Comparison of ENCODE assay signal across 8 cellular contexts in the genomic region with DNA sequence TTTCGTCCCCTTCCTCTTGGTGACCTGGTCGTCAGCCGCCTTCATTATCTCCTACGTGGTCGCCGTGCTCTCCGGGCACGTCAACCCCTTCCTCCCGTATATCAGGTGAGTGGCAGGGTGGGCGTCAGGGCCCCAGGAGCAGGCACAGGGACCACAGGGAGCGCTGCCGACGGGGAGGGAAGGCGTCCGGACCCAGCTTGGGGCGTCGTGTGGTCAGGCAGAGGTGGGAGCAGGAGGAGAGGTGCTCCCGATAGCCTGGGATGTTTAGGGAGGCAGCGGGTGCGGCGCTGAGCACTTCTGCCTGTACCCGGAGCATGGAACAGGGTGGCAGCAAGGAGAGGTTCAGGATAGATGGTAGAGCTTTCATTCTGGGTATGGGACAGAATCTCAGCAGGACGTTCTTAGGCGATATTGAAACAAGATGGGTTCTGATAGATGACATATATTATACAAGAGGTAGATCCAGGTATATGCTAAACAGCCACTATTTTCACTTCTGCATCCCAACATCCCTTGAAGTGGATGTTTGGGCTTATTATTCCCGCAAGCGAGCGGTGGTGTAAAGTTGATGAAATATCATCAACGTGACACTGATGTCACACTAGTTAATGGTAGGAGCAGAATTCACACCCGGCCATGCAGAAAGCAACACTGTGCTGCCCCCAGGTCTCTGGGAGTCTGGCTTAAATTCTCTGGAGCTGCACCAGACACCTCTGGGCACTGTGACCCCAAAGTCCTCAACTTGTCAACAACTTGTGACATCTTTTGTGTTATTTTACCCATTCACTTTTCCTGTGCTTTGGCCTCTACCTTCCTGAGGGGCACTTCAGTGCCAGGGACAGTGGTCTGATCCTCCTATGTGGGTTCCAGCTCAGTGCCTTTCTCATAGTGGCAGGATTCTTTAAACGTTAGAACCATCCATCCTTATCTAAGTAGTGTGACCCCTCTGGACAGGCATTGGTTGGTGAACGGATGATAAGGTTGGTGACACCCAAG. TPM values are rescaled to one million over a fixed set of nuclear protein-coding genes. Genes with fewer than 3 reads are reported as not detected.
DNase-seq lines count a peak whose midpoint lies in the region; ATAC-seq, FAIRE-seq and TF ChIP-seq lines count a peak whose summit lies in the region.

No MANE protein-coding gene starts in this region.

- H3K79me2 ChIP-seq in OCI-LY3 (ENCODE audit: low read length) = peaks cover 59% of the 10 kb centered on the region

- no peak for TF ChIP-seq CTCF in OCI-LY3 (IDR thresholded peaks at IDR 0.05; ENCODE audit: low read depth, low read length)
- no peak for TF ChIP-seq CTCF in bronchial epithelial cell (IDR thresholded peaks at IDR 0.05; ENCODE audit: insufficient read depth, low read length, severe bottlenecking)
- TF ChIP-seq CTCF in left lung (IDR thresholded peaks at IDR 0.05) = peak in 1 of 2 donors; percentile 2

- intact Hi-C loops in left lung (cut with DNase I) = no loop called here

- no peak overlapping the region for H2AFZ ChIP-seq in OCI-LY3 (ENCODE audit: low read depth, low read length)

- peak overlapping the region; percentile 92 for H3K4me2 ChIP-seq in OCI-LY3 (ENCODE audit: low read length)

- no peaks in the 10 kb centered on the region for H3K9me3 ChIP-seq in OCI-LY3 (ENCODE audit: insufficient read depth, low read length)
- H3K9me3 ChIP-seq in left lung = no peaks in the 10 kb centered on the region
- no peaks in the 10 kb centered on the region for H3K9me3 ChIP-seq in thymus (ENCODE audit: control insufficient read depth)

- H3K36me3 ChIP-seq in OCI-LY3 (replicated peaks; ENCODE audit: low read depth, low read length) (peaks cover 33% of the 10 kb centered on the region), bronchial epithelial cell (ENCODE audit: control insufficient read depth, insufficient read depth, low read length) (no peaks in the 10 kb centered on the region), left lung (peaks cover 0 to 16% of the 10 kb centered on the region in 2 donors), thymus (ENCODE audit: control insufficient read depth, insufficient read depth) (no peaks in the 10 kb centered on the region)

- H3K4me1 ChIP-seq in OCI-LY3 (ENCODE audit: low read length) (peaks cover 56% of the 10 kb centered on the region), left lung (peaks cover 13 to 73% of the 10 kb centered on the region in 2 donors), thymus (ENCODE audit: control insufficient read depth, insufficient read depth, low read length) (peaks cover 4% of the 10 kb centered on the region)

- H3K27ac ChIP-seq in OCI-LY3 (ENCODE audit: low read length) = peak overlapping the region; percentile 84
- peak overlapping the region; percentile 99 for H3K27ac ChIP-seq in left lung
- peak overlapping the region; percentile 89 for H3K27ac ChIP-seq in thymus (ENCODE audit: low read depth)

- FAIRE-seq in bronchial epithelial cell (lab: Jason Lieb, UNC) = no peak

- H3K4me3 ChIP-seq in OCI-LY3 (ENCODE audit: low read length) = peak overlapping the region; percentile 84
- H3K4me3 ChIP-seq in bronchial epithelial cell (ENCODE audit: low read depth, low read length) = peak overlapping the region; percentile 89
- H3K4me3 ChIP-seq in left lung = peak overlapping the region; percentile 65 to 67
- peak overlapping the region; percentile 67 for H3K4me3 ChIP-seq in thymus (ENCODE audit: low read length)

- peak; percentile 20 for ATAC-seq in HG02678 (IDR thresholded peaks at IDR 0.05; ENCODE audit: unreplicated experiment)
- peak; percentile 8 for ATAC-seq in left lung

- H3K27me3 ChIP-seq in OCI-LY3 (ENCODE audit: low read depth, low read length) (no peaks in the 10 kb centered on the region), bronchial epithelial cell (ENCODE audit: control insufficient read depth, insufficient read depth, low read length) (no peaks in the 10 kb centered on the region), left lung (no peaks in the 10 kb centered on the region), thymus (ENCODE audit: control insufficient read depth, insufficient read depth) (peaks cover 4% of the 10 kb centered on the region)

- peak overlapping the region; percentile 96 for H3K9ac ChIP-seq in OCI-LY3 (ENCODE audit: low read length)

- DNase-seq in activated T-cell treated with anti-CD3 and anti-CD28 coated beads for 1 hour (ENCODE audit: low read depth) = peak; percentile 1
- no peak for DNase-seq in activated T-cell treated with anti-CD3 and anti-CD28 coated beads, Interleukin-2, amount 50 U/mL, for 1 hour
- peak; percentile 18 for DNase-seq in bronchial epithelial cell (ENCODE audit: low read depth)
- DNase-seq in left lung = peak in 1 of 2 donors; percentile 46
- DNase-seq in NCI-H1105 (lab: John Stamatoyannopoulos, UW) = no peak

- 8% methylated on average over 31 of the region's 31 CpGs for WGBS in thymus

- H4K20me1 ChIP-seq in OCI-LY3 (ENCODE audit: insufficient read depth, low read length) = peaks cover 18% of the 10 kb centered on the region; the same call in 1 of the 2 replicates

RNA-seq across cellular contexts. Expression of gene DRAM1, which starts 0.7 kb away (rescaled TPM):
- total RNA-seq in bronchial epithelial cell (5.8 and 7.8 TPM in 2 replicates), left lung (100 to 1,000 TPM; 115 to 167 TPM)
- polyA plus RNA-seq in thymus = 18.5 TPM

RNA-seq across cellular contexts. Expression of gene GNPTAB, which starts 47.4 kb away (rescaled TPM):
- total RNA-seq in bronchial epithelial cell = 15.8 and 16.4 TPM in 2 replicates
- total RNA-seq in left lung = 10 to 100 TPM; 64.8 to 68.9 TPM
- 20.6 TPM for polyA plus RNA-seq in thymus

Comparison
In these comparisons a context has a peak if more than half of its experiments do, and no peak if none do; other contexts are left out.
1. DNase-seq: peak in activated T-cell treated with anti-CD3 and anti-CD28 coated beads for 1 hour (single experiment) and bronchial epithelial cell (single experiment); none in activated T-cell treated with anti-CD3 and anti-CD28 coated beads, Interleukin-2, amount 50 U/mL, for 1 hour (single experiment) and NCI-H1105 (single experiment).
2. RNA of gene DRAM1, which starts 0.7 kb away (total RNA-seq): 115 to 167 TPM in left lung; 5.8 to 7.8 TPM in bronchial epithelial cell; every median in the first group is over 10 times any median in the second.
3. Peak in every context shown above with its lines, with median percentiles within 50 percentile points of each other: H3K27ac ChIP-seq and H3K4me3 ChIP-seq.